12 cellular contexts compared by ENCODE assay signal in genomic region chr1:74681449-74681848, GRCh38.
DNase-seq lines count a peak whose midpoint lies in the region; ATAC-seq lines count a peak whose summit lies in the region.
"Had no signal": no experiment of that assay in that cellular context is flagged by ENCODE, and none has a peak within 500 bp of the region (broad histone marks: within the 10 kb centered on the region; RNA-seq: fewer than 3 reads in every experiment).

No MANE protein-coding gene starts in this region.

- peak; percentile 89 for ATAC-seq in GM18909 (IDR thresholded peaks at IDR 0.05; ENCODE audit: poor library complexity, unreplicated experiment)
- peak; percentile 88 for ATAC-seq in GM21717 (IDR thresholded peaks at IDR 0.05; ENCODE audit: unreplicated experiment)
- ATAC-seq in HG03108 (IDR thresholded peaks at IDR 0.05; ENCODE audit: unreplicated experiment), result peak; percentile 76
- ATAC-seq in stimulated activated naive B cell treated with anti-CD40 and anti-IgM and Interleukin-4, amounts not matched to agents 10 μg/mL and 1 μg/mL and 100 μg/mL, for 72 hours (replicated peaks), result peak; percentile 74 to 79

- H3K27ac Mint-ChIP-seq in stimulated activated naive B cell treated with anti-CD40 and anti-IgM and Interleukin-4, amounts not matched to agents 10 μg/mL and 1 μg/mL and 100 μg/mL, for 72 hours, result no peak overlapping the region
- H3K27ac Mint-ChIP-seq: activated naive CD4-positive, alpha-beta T cell treated with anti-CD3 and anti-CD28 coated beads for 36 hours had no signal

- H3K9me3 Mint-ChIP-seq in stimulated activated naive B cell treated with anti-CD40 and anti-IgM and Interleukin-4, amounts not matched to agents 10 μg/mL and 1 μg/mL and 100 μg/mL, for 72 hours, result no peaks in the 10 kb centered on the region
- H3K9me3 Mint-ChIP-seq: activated naive CD4-positive, alpha-beta T cell treated with anti-CD3 and anti-CD28 coated beads for 36 hours had no signal

- no peak overlapping the region for H3K4me3 Mint-ChIP-seq in stimulated activated naive B cell treated with anti-CD40 and anti-IgM and Interleukin-4, amounts not matched to agents 10 μg/mL and 1 μg/mL and 100 μg/mL, for 72 hours
- H3K4me3 Mint-ChIP-seq: activated naive CD4-positive, alpha-beta T cell treated with anti-CD3 and anti-CD28 coated beads for 36 hours; neural crest cell had no signal

- no peaks in the 10 kb centered on the region for H3K36me3 Mint-ChIP-seq in stimulated activated naive B cell treated with anti-CD40 and anti-IgM and Interleukin-4, amounts not matched to agents 10 μg/mL and 1 μg/mL and 100 μg/mL, for 72 hours

- peaks cover 2 to 8% of the 10 kb centered on the region in 2 donors for H3K4me1 Mint-ChIP-seq in stimulated activated naive B cell treated with anti-CD40 and anti-IgM and Interleukin-4, amounts not matched to agents 10 μg/mL and 1 μg/mL and 100 μg/mL, for 72 hours

- H3K27me3 Mint-ChIP-seq in stimulated activated naive B cell treated with anti-CD40 and anti-IgM and Interleukin-4, amounts not matched to agents 10 μg/mL and 1 μg/mL and 100 μg/mL, for 72 hours, result peaks cover 0 to 16% of the 10 kb centered on the region in 2 donors

- no peak for DNase-seq in stimulated activated naive B cell treated with anti-CD40 and anti-IgM and Interleukin-4, amounts not matched to agents 10 μg/mL and 1 μg/mL and 100 μg/mL, for 72 hours
- DNase-seq in activated gamma-delta T cell treated with Interleukin-2 at 50 U/mL for 16 hours (no peak), dedifferentiated amniotic fluid mesenchymal stem cell (ENCODE audit: extremely low spot score) (no peak), putamen (ENCODE audit: low spot score) (no peak)
- DNase-seq: activated naive CD4-positive, alpha-beta T cell treated with anti-CD3 and anti-CD28 coated beads for 36 hours; DMS153; kidney; stimulated activated naive CD4-positive, alpha-beta T cell treated with Interleukin-2 at 50 U/mL for 16 hours had no signal
